ENCODE assay signal across 1 cellular context in genomic region chr20:50521221-50521642, GRCh38.
TF ChIP-seq lines count a peak whose summit lies in the region.

No MANE protein-coding gene starts in this region.

TF ChIP-seq in HepG2, 621 proteins besides CTCF, POLR2A, EP300 and RAD21 (continued from another document):
- TF ChIP-seq ARID5B (CRISPR knock-in tag; IDR thresholded peaks at IDR 0.05) = no peak
- no peak for TF ChIP-seq ZNF207 (IDR thresholded peaks at IDR 0.05; ENCODE audit: borderline replicate concordance)
- TF ChIP-seq ARID3A (IDR thresholded peaks at IDR 0.05; ENCODE audit: low read depth, low read length) = 0 out of 2 replicates have a peak, but pooled peaks have one; percentile 10
- no peak for TF ChIP-seq ZNF619 (CRISPR knock-in tag; IDR thresholded peaks at IDR 0.05)
- TF ChIP-seq RCOR2 (CRISPR knock-in tag; IDR thresholded peaks at IDR 0.05) = no peak
- TF ChIP-seq ZNF24 (IDR thresholded peaks at IDR 0.05) = no peak
- no peak for TF ChIP-seq KMT2A (CRISPR knock-in tag; IDR thresholded peaks at IDR 0.05)
- no peak for TF ChIP-seq KLF12 (CRISPR knock-in tag; IDR thresholded peaks at IDR 0.05; ENCODE audit: borderline replicate concordance)
- no peak for TF ChIP-seq SSRP1 (CRISPR knock-in tag; IDR thresholded peaks at IDR 0.05)
- no peak for TF ChIP-seq ARID2 (CRISPR knock-in tag; IDR thresholded peaks at IDR 0.05; ENCODE audit: borderline replicate concordance)
- no peak for TF ChIP-seq SOX6 (IDR thresholded peaks at IDR 0.05)
- peak; percentile 11; the same call in 1 of the 2 replicates for TF ChIP-seq SOX6 (CRISPR knock-in tag; IDR thresholded peaks at IDR 0.05)
- TF ChIP-seq SCMH1 (CRISPR knock-in tag; IDR thresholded peaks at IDR 0.05; ENCODE audit: borderline replicate concordance) = no peak
- no peak for TF ChIP-seq MATR3 (CRISPR knock-in tag; IDR thresholded peaks at IDR 0.05)
